22 cellular contexts compared by ENCODE assay signal in the genomic region with DNA sequence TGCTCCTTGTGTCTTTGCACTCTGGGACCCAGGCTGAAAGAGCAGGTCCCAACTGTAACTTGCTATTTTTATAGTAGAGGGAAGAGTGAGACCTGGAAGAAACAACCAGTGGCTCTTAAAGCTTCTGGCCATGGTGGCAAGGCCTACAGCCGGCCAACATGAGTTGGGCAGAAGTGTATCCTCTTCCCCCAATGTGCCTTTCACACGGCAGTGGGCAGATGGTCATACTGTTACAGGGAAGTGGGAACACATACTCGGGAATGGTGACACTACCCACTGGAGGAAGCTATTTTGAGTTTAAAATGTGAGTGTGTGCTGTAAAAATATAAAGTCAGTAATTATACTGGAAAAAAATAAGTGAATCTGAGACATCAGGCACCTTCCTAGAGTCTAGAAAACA.
"Had no signal": no experiment of that assay in that cellular context is flagged by ENCODE, and none has a peak within 500 bp of the region (broad histone marks: within the 10 kb centered on the region; RNA-seq: fewer than 3 reads in every experiment).

No MANE protein-coding gene starts in this region.

- ATAC-seq: activated naive CD4-positive, alpha-beta T cell treated with anti-CD3 and anti-CD28 coated beads, Interleukin-2, amount 50 U/mL, for 72 hours; left cardiac atrium; naive thymus-derived CD4-positive, alpha-beta T cell; right cardiac atrium had no signal

- DNase-seq: activated CD4-positive, alpha-beta memory T cell treated with anti-CD3 and anti-CD28 coated beads, Interleukin-2, amount 10 ng/mL, durations not matched to agents 7 days and 5 days; activated CD4-positive, alpha-beta T cell treated with anti-CD3 and anti-CD28 coated beads for 1 hour; activated CD4-positive, alpha-beta T cell treated with anti-CD3 and anti-CD28 coated beads, Interleukin-2, amount 10 ng/mL, durations not matched to agents 7 days and 5 days; activated naive CD4-positive, alpha-beta T cell; activated T-cell treated with anti-CD3 and anti-CD28 coated beads, Interleukin-2, amount 50 U/mL, for 48 hours; adrenal gland; effector CD8-positive, alpha-beta T cell; left cardiac atrium; midbrain; naive thymus-derived CD4-positive, alpha-beta T cell; right cardiac atrium; stimulated activated naive CD4-positive, alpha-beta T cell; T-helper 1 cell; testis; transverse colon; uterus had no signal

- H3K4me3 Mint-ChIP-seq: activated CD4-positive, alpha-beta memory T cell treated with anti-CD3 and anti-CD28 coated beads, Interleukin-2, amount 10 ng/mL, durations not matched to agents 7 days and 5 days; activated CD4-positive, alpha-beta T cell treated with anti-CD3 and anti-CD28 coated beads, Interleukin-2, amount 10 ng/mL, durations not matched to agents 7 days and 5 days; naive thymus-derived CD4-positive, alpha-beta T cell; neural progenitor cell had no signal

- H3K27ac Mint-ChIP-seq: activated CD4-positive, alpha-beta memory T cell treated with anti-CD3 and anti-CD28 coated beads, Interleukin-2, amount 10 ng/mL, durations not matched to agents 7 days and 5 days; activated CD4-positive, alpha-beta T cell treated with anti-CD3 and anti-CD28 coated beads, Interleukin-2, amount 10 ng/mL, durations not matched to agents 7 days and 5 days; activated naive CD4-positive, alpha-beta T cell treated with anti-CD3 and anti-CD28 coated beads, Interleukin-2, amount 50 U/mL, for 72 hours; neural progenitor cell had no signal

- H3K27ac ChIP-seq: adrenal gland, ascending aorta, cardiac muscle cell, neural progenitor cell, spleen, testis, transverse colon, uterus had no signal

- H3K9me3 Mint-ChIP-seq: activated CD4-positive, alpha-beta memory T cell treated with anti-CD3 and anti-CD28 coated beads, Interleukin-2, amount 10 ng/mL, durations not matched to agents 7 days and 5 days; activated naive CD4-positive, alpha-beta T cell treated with anti-CD3 and anti-CD28 coated beads, Interleukin-2, amount 50 U/mL, for 72 hours; naive thymus-derived CD4-positive, alpha-beta T cell; neural progenitor cell had no signal

- H3K36me3 Mint-ChIP-seq: activated naive CD4-positive, alpha-beta T cell treated with anti-CD3 and anti-CD28 coated beads, Interleukin-2, amount 50 U/mL, for 72 hours; naive thymus-derived CD4-positive, alpha-beta T cell had no signal

- H3K27me3 Mint-ChIP-seq: activated CD4-positive, alpha-beta T cell treated with anti-CD3 and anti-CD28 coated beads, Interleukin-2, amount 10 ng/mL, durations not matched to agents 7 days and 5 days; brain had no signal
